ENCODE assay signal across 9 cellular contexts in genomic region chr20:56630086-56630493, GRCh38. TPM values are rescaled to one million over a fixed set of nuclear protein-coding genes. Genes with fewer than 3 reads are reported as not detected.
DNase-seq lines count a peak whose midpoint lies in the region; ATAC-seq and TF ChIP-seq lines count a peak whose summit lies in the region.
"Had no signal": no experiment of that assay in that cellular context is flagged by ENCODE, and none has a peak within 500 bp of the region (broad histone marks: within the 10 kb centered on the region; RNA-seq: fewer than 3 reads in every experiment).

No MANE protein-coding gene starts in this region.

- peaks cover 2% of the 10 kb centered on the region for H3K4me1 ChIP-seq in mesendoderm (ENCODE audit: control insufficient read depth, low read depth, low read length)

- no peak overlapping the region for H3K23ac ChIP-seq in mesendoderm (ENCODE audit: low read length)

- peak overlapping the region; percentile 93 for H3K4me2 ChIP-seq in mesendoderm (ENCODE audit: low read length)

- no peak overlapping the region for H3K4ac ChIP-seq in mesendoderm (ENCODE audit: low read depth, low read length)

- H3K36me3 ChIP-seq in mesendoderm (ENCODE audit: control insufficient read depth, insufficient read depth, low read length), result no peaks in the 10 kb centered on the region

- no peaks in the 10 kb centered on the region for H3K79me1 ChIP-seq in mesendoderm (ENCODE audit: low read length)

- peaks cover 6% of the 10 kb centered on the region for H3K79me2 ChIP-seq in mesendoderm (ENCODE audit: control insufficient read depth, insufficient read depth, low read length)

- H4K5ac ChIP-seq in mesendoderm (ENCODE audit: low read length), result no peak overlapping the region

- H3K18ac ChIP-seq in mesendoderm (ENCODE audit: low read length), result peak overlapping the region; percentile 72

- peak overlapping the region in 56 of 59 donors; percentile 17 to 68 (median 52) for H3K4me3 ChIP-seq in dorsolateral prefrontal cortex
- peak overlapping the region; percentile 67 for H3K4me3 ChIP-seq in mesendoderm (ENCODE audit: low read length)

- no peak overlapping the region for H2AK5ac ChIP-seq in mesendoderm (ENCODE audit: low read length)

- H2BK15ac ChIP-seq in mesendoderm (replicated peaks; ENCODE audit: low read depth), result no peak overlapping the region

- DNase-seq in NCI-H2227 (lab: John Stamatoyannopoulos, UW; ENCODE audit: unreplicated experiment) (peak; percentile 17), NCI-H2227 treated with DMSO at 0.1 percent for 48 hours (lab: John Stamatoyannopoulos, UW) (no peak), NCI-H748 (lab: John Stamatoyannopoulos, UW; ENCODE audit: unreplicated experiment) (peak; percentile 66), dorsolateral prefrontal cortex (no peak), mesendoderm (peak; percentile 93), T-helper 9 cell (no peak)
- DNase-seq: CD4-positive, CD25-positive, alpha-beta regulatory T cell had no signal

- H2BK5ac ChIP-seq in mesendoderm (ENCODE audit: low read length), result no peak overlapping the region

- intact Hi-C loops in dorsolateral prefrontal cortex (cut with DNase I), result no loop called here

- H4K8ac ChIP-seq in mesendoderm (ENCODE audit: low read depth, low read length), result no peak overlapping the region

- peak overlapping the region; percentile 77 for H3K9ac ChIP-seq in mesendoderm (ENCODE audit: low read length)

- ATAC-seq in GM21737 (IDR thresholded peaks at IDR 0.05; ENCODE audit: unreplicated experiment), result no peak
- no peak for ATAC-seq in GM19455 (IDR thresholded peaks at IDR 0.05; ENCODE audit: unreplicated experiment)

- TF ChIP-seq CTCF in dorsolateral prefrontal cortex (IDR thresholded peaks at IDR 0.05 in 54 of 56, conservative IDR thresholded peaks at IDR 0.05 in 2 of 56; ENCODE audit: low read depth in 1 of 56, partially characterized antibody in 56 of 56), result peak in 37 of 56 donors; percentile 9 to 49 (median 24)

- H3K27me3 ChIP-seq in dorsolateral prefrontal cortex (peaks cover 7 to 100% (median 99%) of the 10 kb centered on the region in 45 donors), mesendoderm (ENCODE audit: insufficient read depth, low read length, poor library complexity) (peaks cover 28% of the 10 kb centered on the region)

- peak overlapping the region; percentile 90 for H3K56ac ChIP-seq in mesendoderm (ENCODE audit: low read length)

- no CpG with 5 or more reads among the region's 38 CpGs for WGBS in mesendoderm (ENCODE audit: extremely low coverage, insufficient coverage, low lambda C conversion rate)

- no peak overlapping the region for H2BK120ac ChIP-seq in mesendoderm (ENCODE audit: low read depth, low read length)

- H3K27ac ChIP-seq in dorsolateral prefrontal cortex (peak overlapping the region in 1 of 59 donors; percentile 1), mesendoderm (ENCODE audit: low read depth, low read length) (no peak overlapping the region)

RNA-seq across cellular contexts. Expression of gene TFAP2C, which starts 1.0 kb away (rescaled TPM):
- total RNA-seq in dorsolateral prefrontal cortex, result 1 to 10 TPM in 44 of 120 experiments, under 1 TPM in 74, not detected in 2; 0.22 to 4.0 (median 0.87) TPM
- 6.7 TPM for polyA plus RNA-seq in mesendoderm (2013, experiment 1 of 2)
- polyA plus RNA-seq in mesendoderm (2013, experiment 2 of 2), result 7.2 TPM
- total RNA-seq: CD4-positive, CD25-positive, alpha-beta regulatory T cell had no signal
- polyA plus RNA-seq: CD4-positive, CD25-positive, alpha-beta regulatory T cell had no signal

Comparison
In these comparisons a context has a peak if more than half of its experiments do, and no peak if none do; other contexts are left out.
1. DNase-seq: peak in NCI-H2227 (single experiment), NCI-H748 (single experiment) and mesendoderm (single experiment); none in NCI-H2227 treated with DMSO at 0.1 percent for 48 hours (single experiment), dorsolateral prefrontal cortex (0 of 10) and T-helper 9 cell (single experiment).